Comparison of ENCODE assay signal across 8 cellular contexts in the genomic region with DNA sequence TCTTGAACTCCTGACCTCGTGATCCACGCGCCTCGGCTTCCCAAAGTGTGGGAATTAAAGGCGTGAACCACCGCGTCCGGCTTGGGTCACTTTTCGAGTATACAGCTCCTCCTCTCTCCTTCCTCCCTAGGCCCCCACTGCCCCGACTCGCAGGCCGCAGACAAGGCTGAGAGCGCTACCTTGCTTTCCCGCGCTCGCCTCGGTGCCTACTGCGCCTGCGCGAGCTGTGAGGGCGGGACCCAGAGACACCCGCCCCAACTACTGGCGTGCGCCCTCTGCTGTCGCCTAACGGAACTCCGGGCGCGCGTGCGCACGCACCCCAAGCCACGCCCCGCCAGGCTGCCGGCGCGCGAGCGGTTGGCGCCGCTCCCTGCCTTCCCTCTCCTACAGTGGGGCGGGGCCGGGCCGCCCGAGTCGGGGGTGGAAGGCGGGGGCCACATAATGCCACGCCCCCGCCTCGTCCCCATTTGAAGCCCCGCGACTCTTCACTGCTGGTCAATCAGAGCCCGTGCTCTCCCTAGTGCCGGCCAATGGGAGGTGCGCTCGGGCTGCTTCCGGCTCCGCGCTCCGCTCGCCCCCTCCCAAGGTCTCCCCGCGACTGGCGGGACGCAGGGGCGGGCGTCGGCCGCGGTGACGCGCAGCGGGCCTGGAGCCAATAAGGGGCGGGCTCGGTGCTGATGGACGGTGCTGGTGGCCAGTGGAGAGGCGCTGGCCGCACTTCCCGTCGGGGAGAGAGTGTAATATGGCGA.
DNase-seq lines count a peak whose midpoint lies in the region; ATAC-seq and TF ChIP-seq lines count a peak whose summit lies in the region.

Gene RAB8A (plus strand): TSS at position 730 of the 749 bp plus-strand sequence. CDS start 13 bp downstream, at position 743.

- peak within 1 kb of the TSS; percentile 73 for H3K27ac ChIP-seq in 22Rv1

- ATAC-seq in GM18511 (IDR thresholded peaks at IDR 0.05; ENCODE audit: unreplicated experiment): peak; percentile 94
- peak; percentile 83 for ATAC-seq in HG03039 (IDR thresholded peaks at IDR 0.05; ENCODE audit: unreplicated experiment)

- TF ChIP-seq CTCF in 22Rv1 (IDR thresholded peaks at IDR 0.05): peak; percentile 96

- peak; percentile 98 for DNase-seq in NCI-H2081 (lab: John Stamatoyannopoulos, UW)
- DNase-seq in T1000 (lab: John Stamatoyannopoulos, UW): peak; percentile 97
- peak; percentile 100 for DNase-seq in astrocyte of the hippocampus (ENCODE audit: low read depth, low spot score)
- DNase-seq in hippocampal formation (lab: John Stamatoyannopoulos, UW): peak; percentile 98 to 99
- DNase-seq in retina: peak; percentile 100

Comparison
In these comparisons a context has a peak if more than half of its experiments do, and no peak if none do; other contexts are left out.
1. Peak in every context shown above with its lines: DNase-seq, ATAC-seq and H3K27ac ChIP-seq.